20 cellular contexts compared by ENCODE assay signal in genomic region chr4:83889802-83890201, GRCh38.
DNase-seq lines count a peak whose midpoint lies in the region; ATAC-seq and TF ChIP-seq lines count a peak whose summit lies in the region.
"Had no signal": no experiment of that assay in that cellular context is flagged by ENCODE, and none has a peak within 500 bp of the region (broad histone marks: within the 10 kb centered on the region; RNA-seq: fewer than 3 reads in every experiment).

No MANE protein-coding gene starts in this region.

- H3K27ac Mint-ChIP-seq in MCF 10A (ENCODE audit: low read depth, unreplicated experiment): peak overlapping the region; percentile 22
- H3K27ac Mint-ChIP-seq in activated T-cell treated with anti-CD3 and anti-CD28 coated beads, Interleukin-2, amount 50 U/mL, for 72 hours: no peak overlapping the region
- H3K27ac Mint-ChIP-seq: nephron progenitor cell had no signal

- DNase-seq in MCF 10A (ENCODE audit: unreplicated experiment): peak; percentile 74
- no peak for DNase-seq in breast epithelium (ENCODE audit: low spot score in 2 of 2)
- DNase-seq in RPMI7951 (ENCODE audit: low read depth): peak; percentile 29
- peak; percentile 18 for DNase-seq in epithelial cell of prostate (ENCODE audit: low read depth, low spot score)
- no peak for DNase-seq in activated T-cell treated with anti-CD3 and anti-CD28 coated beads, Interleukin-2, amount 50 U/mL, for 72 hours
- no peak for DNase-seq in mucosa of descending colon
- no peak for DNase-seq in foreskin melanocyte
- DNase-seq: 8988T; activated CD8-positive, alpha-beta memory T cell treated with anti-CD3 and anti-CD28 coated beads for 24 hours; activated effector memory CD4-positive, alpha-beta T cell treated with anti-CD3 and anti-CD28 coated beads, Interleukin-2, amount 50 U/mL, for 16 hours; aorta; COR-L47; GDM1; NCI-H1417; nephron progenitor cell; retina; stimulated activated CD8-positive, alpha-beta memory T cell treated with anti-CD3 and anti-CD28 coated beads, Interleukin-4, amount 100 ng/mL, for 48 hours had no signal

- H3K4me3 ChIP-seq in breast epithelium (no peak overlapping the region), mucosa of descending colon (no peak overlapping the region)
- H3K4me3 ChIP-seq: thoracic aorta had no signal

- peaks cover 12% of the 10 kb centered on the region for H3K4me1 Mint-ChIP-seq in MCF 10A (ENCODE audit: insufficient read depth, unreplicated experiment)
- no peaks in the 10 kb centered on the region for H3K4me1 Mint-ChIP-seq in activated T-cell treated with anti-CD3 and anti-CD28 coated beads, Interleukin-2, amount 50 U/mL, for 72 hours (ENCODE audit: low read depth)
- H3K4me1 Mint-ChIP-seq: nephron progenitor cell had no signal

- no peaks in the 10 kb centered on the region for H3K27me3 ChIP-seq in breast epithelium

- H3K4me3 Mint-ChIP-seq in MCF 10A (ENCODE audit: unreplicated experiment): peak overlapping the region; percentile 25
- H3K4me3 Mint-ChIP-seq in activated T-cell treated with anti-CD3 and anti-CD28 coated beads, Interleukin-2, amount 50 U/mL, for 72 hours: no peak overlapping the region
- H3K4me3 Mint-ChIP-seq: nephron progenitor cell had no signal

- H3K27me3 Mint-ChIP-seq in MCF 10A (ENCODE audit: insufficient read depth, unreplicated experiment): no peaks in the 10 kb centered on the region
- H3K27me3 Mint-ChIP-seq in activated T-cell treated with anti-CD3 and anti-CD28 coated beads, Interleukin-2, amount 50 U/mL, for 72 hours (ENCODE audit: low read depth): no peaks in the 10 kb centered on the region

- no peaks in the 10 kb centered on the region for H3K36me3 Mint-ChIP-seq in MCF 10A (ENCODE audit: insufficient read depth, unreplicated experiment)
- H3K36me3 Mint-ChIP-seq in activated T-cell treated with anti-CD3 and anti-CD28 coated beads, Interleukin-2, amount 50 U/mL, for 72 hours (ENCODE audit: insufficient read depth in 2 of 2): no peaks in the 10 kb centered on the region

- ATAC-seq in activated T-cell treated with anti-CD3 and anti-CD28 coated beads, Interleukin-2, amount 50 U/mL, for 72 hours (replicated peaks in 1 of 2): no peak
- no peak for ATAC-seq in mucosa of descending colon
- no peak for ATAC-seq in GM18870 (IDR thresholded peaks at IDR 0.05; ENCODE audit: unreplicated experiment)

- H3K27ac ChIP-seq in breast epithelium (no peak overlapping the region), epithelial cell of prostate (no peak overlapping the region)
- H3K27ac ChIP-seq: thoracic aorta, VCaP had no signal

- no peaks in the 10 kb centered on the region for H3K36me3 ChIP-seq in breast epithelium
- H3K36me3 ChIP-seq in mucosa of descending colon (ENCODE audit: low read depth): no peaks in the 10 kb centered on the region
- H3K36me3 ChIP-seq: thoracic aorta had no signal

- TF ChIP-seq CTCF in MCF 10A (IDR thresholded peaks at IDR 0.05; ENCODE audit: unreplicated experiment) (no peak), breast epithelium (IDR thresholded peaks at IDR 0.05) (no peak), mucosa of descending colon (IDR thresholded peaks at IDR 0.05) (no peak)

- TF ChIP-seq POLR2A in breast epithelium (IDR thresholded peaks at IDR 0.05): no peak

- POLR2A ChIA-PET in MCF 10A (lab: Yijun Ruan, JAX): interaction anchor here (1.2 kb wide), 1 partner anchor 22 kb away, joined by 3 read pairs; no protein-coding TSS in a partner anchor

- CTCF ChIA-PET in MCF 10A (lab: Yijun Ruan, JAX): interaction anchor here (0.7 to 1.0 kb wide), 2 partner anchors 21 to 70 kb away, joined by 3 read pairs; no protein-coding TSS in a partner anchor

- H3K9me3 ChIP-seq in breast epithelium (peaks cover 0 to 3% of the 10 kb centered on the region in 2 donors), mucosa of descending colon (no peaks in the 10 kb centered on the region)
- H3K9me3 ChIP-seq: thoracic aorta had no signal

- no peaks in the 10 kb centered on the region for H3K9me3 Mint-ChIP-seq in MCF 10A (ENCODE audit: unreplicated experiment)
- peaks cover 0 to 3% of the 10 kb centered on the region in 2 donors for H3K9me3 Mint-ChIP-seq in activated T-cell treated with anti-CD3 and anti-CD28 coated beads, Interleukin-2, amount 50 U/mL, for 72 hours

- H3K4me1 ChIP-seq in breast epithelium (no peaks in the 10 kb centered on the region), mucosa of descending colon (ENCODE audit: low read depth) (no peaks in the 10 kb centered on the region)

- BruUV-seq in MCF 10A (replicated peaks; lab: Mats Ljungman, UMichigan): no TSS peak

- intact Hi-C loops in MCF 10A (cut with micrococcal nuclease) (no loop called here), breast epithelium (cut with DNase I; ENCODE audit: low total_unique reads) (no loop called here), mucosa of descending colon (cut with DNase I, micrococcal nuclease) (no loop called here)

Comparison
In these comparisons a context has a peak if more than half of its experiments do, and no peak if none do; other contexts are left out.
1. DNase-seq: peak in MCF 10A (single experiment), RPMI7951 (single experiment) and epithelial cell of prostate (single experiment); none in breast epithelium (0 of 2), activated T-cell treated with anti-CD3 and anti-CD28 coated beads, Interleukin-2, amount 50 U/mL, for 72 hours (0 of 2), mucosa of descending colon (0 of 3) and foreskin melanocyte (single experiment).